Comparison of ENCODE assay signal across 1 cellular context in the genomic region with DNA sequence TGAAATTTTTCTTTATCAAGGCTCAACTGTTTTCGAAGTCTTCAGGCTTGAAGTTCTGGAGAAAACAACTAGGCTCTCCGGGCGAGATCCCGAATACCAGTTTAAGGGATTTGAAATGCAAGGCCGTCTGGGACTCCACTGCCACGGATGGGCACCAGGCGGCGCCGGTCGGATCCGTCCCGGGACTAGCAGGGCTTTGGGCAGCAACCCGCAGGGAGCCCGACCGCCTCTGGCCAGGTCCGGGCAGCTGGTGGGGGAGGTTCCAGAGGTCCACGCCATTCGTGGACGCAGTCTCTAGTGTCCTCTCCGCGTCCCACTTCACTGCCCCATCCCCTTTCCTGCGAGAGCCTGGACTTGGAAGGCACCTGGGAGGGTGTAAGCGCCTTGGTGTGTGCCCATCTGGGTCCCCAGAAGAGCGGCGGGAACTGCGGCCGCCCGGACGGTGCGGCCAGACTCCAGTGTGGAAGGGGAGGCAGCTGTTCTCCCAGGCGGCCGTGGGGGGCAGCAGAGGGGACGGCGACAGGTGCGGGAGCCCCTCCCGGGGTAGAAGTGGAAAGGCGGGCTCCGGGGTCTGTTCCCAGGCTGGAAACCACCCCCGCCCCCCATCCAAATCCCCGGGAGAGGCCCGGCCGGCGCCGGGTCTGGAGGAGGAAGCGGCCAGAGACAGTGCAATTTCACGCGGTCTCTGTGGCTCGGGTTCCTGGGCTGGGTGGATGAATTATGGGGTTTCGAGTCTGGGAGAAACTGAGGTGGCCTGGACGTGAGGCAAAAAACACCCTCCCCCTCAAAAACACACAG.
TF ChIP-seq lines count a peak whose summit lies in the region.

No MANE protein-coding gene starts in this region.

TF ChIP-seq in HepG2, 621 proteins besides CTCF, POLR2A, EP300 and RAD21 (continued from another document and continues in another):
- TF ChIP-seq, protein P1, sequence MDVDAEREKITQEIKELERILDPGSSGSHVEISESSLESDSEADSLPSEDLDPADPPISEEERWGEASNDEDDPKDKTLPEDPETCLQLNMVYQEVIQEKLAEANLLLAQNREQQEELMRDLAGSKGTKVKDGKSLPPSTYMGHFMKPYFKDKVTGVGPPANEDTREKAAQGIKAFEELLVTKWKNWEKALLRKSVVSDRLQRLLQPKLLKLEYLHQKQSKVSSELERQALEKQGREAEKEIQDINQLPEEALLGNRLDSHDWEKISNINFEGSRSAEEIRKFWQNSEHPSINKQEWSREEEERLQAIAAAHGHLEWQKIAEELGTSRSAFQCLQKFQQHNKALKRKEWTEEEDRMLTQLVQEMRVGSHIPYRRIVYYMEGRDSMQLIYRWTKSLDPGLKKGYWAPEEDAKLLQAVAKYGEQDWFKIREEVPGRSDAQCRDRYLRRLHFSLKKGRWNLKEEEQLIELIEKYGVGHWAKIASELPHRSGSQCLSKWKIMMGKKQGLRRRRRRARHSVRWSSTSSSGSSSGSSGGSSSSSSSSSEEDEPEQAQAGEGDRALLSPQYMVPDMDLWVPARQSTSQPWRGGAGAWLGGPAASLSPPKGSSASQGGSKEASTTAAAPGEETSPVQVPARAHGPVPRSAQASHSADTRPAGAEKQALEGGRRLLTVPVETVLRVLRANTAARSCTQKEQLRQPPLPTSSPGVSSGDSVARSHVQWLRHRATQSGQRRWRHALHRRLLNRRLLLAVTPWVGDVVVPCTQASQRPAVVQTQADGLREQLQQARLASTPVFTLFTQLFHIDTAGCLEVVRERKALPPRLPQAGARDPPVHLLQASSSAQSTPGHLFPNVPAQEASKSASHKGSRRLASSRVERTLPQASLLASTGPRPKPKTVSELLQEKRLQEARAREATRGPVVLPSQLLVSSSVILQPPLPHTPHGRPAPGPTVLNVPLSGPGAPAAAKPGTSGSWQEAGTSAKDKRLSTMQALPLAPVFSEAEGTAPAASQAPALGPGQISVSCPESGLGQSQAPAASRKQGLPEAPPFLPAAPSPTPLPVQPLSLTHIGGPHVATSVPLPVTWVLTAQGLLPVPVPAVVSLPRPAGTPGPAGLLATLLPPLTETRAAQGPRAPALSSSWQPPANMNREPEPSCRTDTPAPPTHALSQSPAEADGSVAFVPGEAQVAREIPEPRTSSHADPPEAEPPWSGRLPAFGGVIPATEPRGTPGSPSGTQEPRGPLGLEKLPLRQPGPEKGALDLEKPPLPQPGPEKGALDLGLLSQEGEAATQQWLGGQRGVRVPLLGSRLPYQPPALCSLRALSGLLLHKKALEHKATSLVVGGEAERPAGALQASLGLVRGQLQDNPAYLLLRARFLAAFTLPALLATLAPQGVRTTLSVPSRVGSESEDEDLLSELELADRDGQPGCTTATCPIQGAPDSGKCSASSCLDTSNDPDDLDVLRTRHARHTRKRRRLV (CRISPR knock-in tag; IDR thresholded peaks at IDR 0.05) = no peak
- TF ChIP-seq RBFOX2 (IDR thresholded peaks at IDR 0.05; ENCODE audit: low read depth, low read length) (peak; percentile 76), KLF9 (CRISPR knock-in tag; IDR thresholded peaks at IDR 0.05; ENCODE audit: low read depth) (0 out of 2 replicates have a peak, but pooled peaks have one; percentile 44), ZNF354B (CRISPR knock-in tag; IDR thresholded peaks at IDR 0.05) (no peak), ZNF331 (CRISPR knock-in tag; IDR thresholded peaks at IDR 0.05) (peak; percentile 58; the same call in 1 of the 2 replicates), SOX13 (IDR thresholded peaks at IDR 0.05) (no peak), SOX13 (CRISPR knock-in tag; conservative IDR thresholded peaks at IDR 0.05 in 1 of 2, IDR thresholded peaks at IDR 0.05 in 1 of 2) (peak in 1 of 2 experiments; percentile 46; a peak in 1 of 4 replicates), DBP (CRISPR knock-in tag; IDR thresholded peaks at IDR 0.05; ENCODE audit: not compliant biosample characterization) (no peak), KLF15 (CRISPR knock-in tag; IDR thresholded peaks at IDR 0.05; ENCODE audit: borderline replicate concordance) (peak; percentile 72; the same call in 1 of the 2 replicates), SMAD3 (CRISPR knock-in tag; IDR thresholded peaks at IDR 0.05) (peak; percentile 74; the same call in 1 of the 2 replicates), LBX2 (CRISPR knock-in tag; IDR thresholded peaks at IDR 0.05; ENCODE audit: borderline replicate concordance) (no peak; the same call in 1 of the 2 replicates), ZNF616 (CRISPR knock-in tag; IDR thresholded peaks at IDR 0.05; ENCODE audit: low read depth) (no peak; the same call in 1 of the 2 replicates), ESRRA (CRISPR knock-in tag; IDR thresholded peaks at IDR 0.05; ENCODE audit: low read depth) (no peak; the same call in 1 of the 2 replicates), ZNF530 (CRISPR knock-in tag; IDR thresholded peaks at IDR 0.05; ENCODE audit: low read depth) (no peak; the same call in 1 of the 2 replicates), ZNF441 (CRISPR knock-in tag; IDR thresholded peaks at IDR 0.05; ENCODE audit: borderline replicate concordance) (no peak), ZNF574 (CRISPR knock-in tag; IDR thresholded peaks at IDR 0.05) (peak; percentile 64), ZNF816 (CRISPR knock-in tag; IDR thresholded peaks at IDR 0.05; ENCODE audit: borderline replicate concordance) (peak; percentile 35; the same call in 1 of the 2 replicates), ZSCAN12 (CRISPR knock-in tag; IDR thresholded peaks at IDR 0.05) (no peak; the same call in 1 of the 2 replicates), ZBTB39 (CRISPR knock-in tag; IDR thresholded peaks at IDR 0.05) (no peak), PRPF4 (IDR thresholded peaks at IDR 0.05; ENCODE audit: low read depth, low read length, poor library complexity, severe bottlenecking) (no peak), HINFP (CRISPR knock-in tag; IDR thresholded peaks at IDR 0.05; ENCODE audit: low read depth) (peak; percentile 60; the same call in 1 of the 2 replicates), ZNF737 (CRISPR knock-in tag; IDR thresholded peaks at IDR 0.05; ENCODE audit: borderline replicate concordance) (no peak), MED1 (CRISPR knock-in tag; IDR thresholded peaks at IDR 0.05) (peak; percentile 62), ZMYM2 (CRISPR knock-in tag; IDR thresholded peaks at IDR 0.05) (no peak), NFKBIZ (CRISPR knock-in tag; IDR thresholded peaks at IDR 0.05) (no peak; the same call in 1 of the 2 replicates), CBFB (CRISPR knock-in tag; IDR thresholded peaks at IDR 0.05) (peak; percentile 53), PHF5A (CRISPR knock-in tag; IDR thresholded peaks at IDR 0.05; ENCODE audit: low read depth, unreplicated experiment) (no peak), HES4 (CRISPR knock-in tag; IDR thresholded peaks at IDR 0.05; ENCODE audit: borderline replicate concordance) (no peak), ZNF781 (CRISPR knock-in tag; IDR thresholded peaks at IDR 0.05; ENCODE audit: borderline replicate concordance, not compliant biosample characterization) (peak; percentile 69), SMAD9 (CRISPR knock-in tag; IDR thresholded peaks at IDR 0.05) (no peak), ZFP62 (CRISPR knock-in tag; IDR thresholded peaks at IDR 0.05) (no peak), SALL1 (CRISPR knock-in tag; IDR thresholded peaks at IDR 0.05) (peak; percentile 59)
- TF ChIP-seq, protein P2, sequence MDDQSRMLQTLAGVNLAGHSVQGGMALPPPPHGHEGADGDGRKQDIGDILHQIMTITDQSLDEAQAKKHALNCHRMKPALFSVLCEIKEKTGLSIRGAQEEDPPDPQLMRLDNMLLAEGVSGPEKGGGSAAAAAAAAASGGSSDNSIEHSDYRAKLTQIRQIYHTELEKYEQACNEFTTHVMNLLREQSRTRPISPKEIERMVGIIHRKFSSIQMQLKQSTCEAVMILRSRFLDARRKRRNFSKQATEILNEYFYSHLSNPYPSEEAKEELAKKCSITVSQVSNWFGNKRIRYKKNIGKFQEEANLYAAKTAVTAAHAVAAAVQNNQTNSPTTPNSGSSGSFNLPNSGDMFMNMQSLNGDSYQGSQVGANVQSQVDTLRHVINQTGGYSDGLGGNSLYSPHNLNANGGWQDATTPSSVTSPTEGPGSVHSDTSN (CRISPR knock-in tag; IDR thresholded peaks at IDR 0.05; ENCODE audit: borderline replicate concordance) = no peak
- TF ChIP-seq, protein P3, sequence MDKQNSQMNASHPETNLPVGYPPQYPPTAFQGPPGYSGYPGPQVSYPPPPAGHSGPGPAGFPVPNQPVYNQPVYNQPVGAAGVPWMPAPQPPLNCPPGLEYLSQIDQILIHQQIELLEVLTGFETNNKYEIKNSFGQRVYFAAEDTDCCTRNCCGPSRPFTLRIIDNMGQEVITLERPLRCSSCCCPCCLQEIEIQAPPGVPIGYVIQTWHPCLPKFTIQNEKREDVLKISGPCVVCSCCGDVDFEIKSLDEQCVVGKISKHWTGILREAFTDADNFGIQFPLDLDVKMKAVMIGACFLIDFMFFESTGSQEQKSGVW (CRISPR knock-in tag; IDR thresholded peaks at IDR 0.05; ENCODE audit: borderline replicate concordance) = no peak
- TF ChIP-seq, protein P4, sequence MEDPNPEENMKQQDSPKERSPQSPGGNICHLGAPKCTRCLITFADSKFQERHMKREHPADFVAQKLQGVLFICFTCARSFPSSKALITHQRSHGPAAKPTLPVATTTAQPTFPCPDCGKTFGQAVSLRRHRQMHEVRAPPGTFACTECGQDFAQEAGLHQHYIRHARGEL (CRISPR knock-in tag; IDR thresholded peaks at IDR 0.05) = no peak; the same call in 1 of the 2 replicates
- TF ChIP-seq, protein P5, sequence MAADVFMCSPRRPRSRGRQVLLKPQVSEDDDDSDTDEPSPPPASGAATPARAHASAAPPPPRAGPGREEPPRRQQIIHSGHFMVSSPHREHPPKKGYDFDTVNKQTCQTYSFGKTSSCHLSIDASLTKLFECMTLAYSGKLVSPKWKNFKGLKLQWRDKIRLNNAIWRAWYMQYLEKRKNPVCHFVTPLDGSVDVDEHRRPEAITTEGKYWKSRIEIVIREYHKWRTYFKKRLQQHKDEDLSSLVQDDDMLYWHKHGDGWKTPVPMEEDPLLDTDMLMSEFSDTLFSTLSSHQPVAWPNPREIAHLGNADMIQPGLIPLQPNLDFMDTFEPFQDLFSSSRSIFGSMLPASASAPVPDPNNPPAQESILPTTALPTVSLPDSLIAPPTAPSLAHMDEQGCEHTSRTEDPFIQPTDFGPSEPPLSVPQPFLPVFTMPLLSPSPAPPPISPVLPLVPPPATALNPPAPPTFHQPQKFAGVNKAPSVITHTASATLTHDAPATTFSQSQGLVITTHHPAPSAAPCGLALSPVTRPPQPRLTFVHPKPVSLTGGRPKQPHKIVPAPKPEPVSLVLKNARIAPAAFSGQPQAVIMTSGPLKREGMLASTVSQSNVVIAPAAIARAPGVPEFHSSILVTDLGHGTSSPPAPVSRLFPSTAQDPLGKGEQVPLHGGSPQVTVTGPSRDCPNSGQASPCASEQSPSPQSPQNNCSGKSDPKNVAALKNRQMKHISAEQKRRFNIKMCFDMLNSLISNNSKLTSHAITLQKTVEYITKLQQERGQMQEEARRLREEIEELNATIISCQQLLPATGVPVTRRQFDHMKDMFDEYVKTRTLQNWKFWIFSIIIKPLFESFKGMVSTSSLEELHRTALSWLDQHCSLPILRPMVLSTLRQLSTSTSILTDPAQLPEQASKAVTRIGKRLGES (CRISPR knock-in tag; IDR thresholded peaks at IDR 0.05; ENCODE audit: borderline replicate concordance) = no peak
